In genomic region chr10:62441953-62442352, GRCh38 we compare ENCODE assay signal across 24 cellular contexts.
DNase-seq lines count a peak whose midpoint lies in the region; ATAC-seq and TF ChIP-seq lines count a peak whose summit lies in the region.
"Had no signal": no experiment of that assay in that cellular context is flagged by ENCODE, and none has a peak within 500 bp of the region (broad histone marks: within the 10 kb centered on the region; RNA-seq: fewer than 3 reads in every experiment).

No MANE protein-coding gene starts in this region.

- ATAC-seq in Right ventricle myocardium inferior (peak; percentile 54), thoracic aorta (ENCODE audit: insufficient number of reproducible peaks, low FRiP score, low read depth) (no peak)
- no peak for ATAC-seq in naive thymus-derived CD4-positive, alpha-beta T cell

- POLR2A ChIA-PET in naive thymus-derived CD4-positive, alpha-beta T cell (lab: Charles Lee), result no interaction called here

- peaks cover 0 to 25% (median 6%) of the 10 kb centered on the region in 5 donors for H3K27me3 Mint-ChIP-seq in naive thymus-derived CD4-positive, alpha-beta T cell

- peak overlapping the region; percentile 12 for H3K4me3 ChIP-seq in thoracic aorta
- no peak overlapping the region for H3K4me3 ChIP-seq in naive thymus-derived CD4-positive, alpha-beta T cell (ENCODE audit: low read length)

- H3K27ac Mint-ChIP-seq in naive thymus-derived CD4-positive, alpha-beta T cell, result no peak overlapping the region
- H3K27ac Mint-ChIP-seq: CD4-positive, CD25-positive, alpha-beta regulatory T cell; H9 had no signal

- no peaks in the 10 kb centered on the region for H3K36me3 ChIP-seq in thoracic aorta
- no peaks in the 10 kb centered on the region for H3K36me3 ChIP-seq in naive thymus-derived CD4-positive, alpha-beta T cell (ENCODE audit: control insufficient read depth in 2 of 3, insufficient read depth in 3 of 3, low read length in 3 of 3)
- H3K36me3 ChIP-seq: BE2C had no signal

- H3K4me1 ChIP-seq in thoracic aorta (ENCODE audit: control insufficient read depth in 1 of 2, low read depth in 2 of 2), result peaks cover 6 to 28% of the 10 kb centered on the region in 2 donors
- H3K4me1 ChIP-seq in naive thymus-derived CD4-positive, alpha-beta T cell (ENCODE audit: control insufficient read depth in 2 of 2, insufficient read depth in 2 of 2, low read length in 2 of 2), result no peaks in the 10 kb centered on the region
- H3K4me1 ChIP-seq: BE2C had no signal

- CTCF ChIA-PET in naive thymus-derived CD4-positive, alpha-beta T cell (lab: Charles Lee), result no interaction called here

- H3K4me1 Mint-ChIP-seq in naive thymus-derived CD4-positive, alpha-beta T cell, result peaks cover 0 to 5% (median 3%) of the 10 kb centered on the region in 7 donors

- H3K36me3 Mint-ChIP-seq in naive thymus-derived CD4-positive, alpha-beta T cell, result no peaks in the 10 kb centered on the region
- H3K36me3 Mint-ChIP-seq: CD4-positive, CD25-positive, alpha-beta regulatory T cell had no signal

- no peaks in the 10 kb centered on the region for H3K9me3 ChIP-seq in thoracic aorta
- H3K9me3 ChIP-seq in naive thymus-derived CD4-positive, alpha-beta T cell (ENCODE audit: control insufficient read depth in 2 of 3, low read length in 3 of 3), result no peaks in the 10 kb centered on the region
- H3K9me3 ChIP-seq: BE2C had no signal

- DNase-seq in Right ventricle myocardium inferior (ENCODE audit: missing footprints) (no peak), cardiac septum (ENCODE audit: low spot score) (no peak), inferior parietal cortex (ENCODE audit: extremely low spot score) (peak; percentile 53), occipital lobe (lab: John Stamatoyannopoulos, UW) (peak; percentile 13), thoracic aorta (ENCODE audit: low spot score) (no peak), NCI-H345 treated with DMSO at 0.1 percent for 48 hours (lab: John Stamatoyannopoulos, UW; ENCODE audit: unreplicated experiment) (no peak), NCI-H774 (lab: John Stamatoyannopoulos, UW) (no peak)
- no peak for DNase-seq in naive thymus-derived CD4-positive, alpha-beta T cell
- DNase-seq: 8988T; BE2C; CD4-positive, CD25-positive, alpha-beta regulatory T cell; COR-L47; DMS 273 treated with DMSO at 0.1 percent for 48 hours; DND-41; H9; NCI-H1436; NCI-H2029; NCI-H2171 treated with DMSO at 0.1 percent for 48 hours; NCI-H446 treated with DMSO at 0.1 percent for 48 hours; NCI-H69; NK-92 treated with Interleukin-12 subunit alpha and Interleukin-12 subunit beta, amount 100 ng/mL, for 24 hours; RPMI8226 had no signal

- peak overlapping the region; percentile 23 to 44 for H3K27ac ChIP-seq in thoracic aorta
- H3K27ac ChIP-seq in naive thymus-derived CD4-positive, alpha-beta T cell (ENCODE audit: low read depth, low read length), result no peak overlapping the region
- H3K27ac ChIP-seq: HL-60, KMS-11 had no signal

- H3K4me3 Mint-ChIP-seq in naive thymus-derived CD4-positive, alpha-beta T cell, result no peak overlapping the region
- H3K4me3 Mint-ChIP-seq: CD4-positive, CD25-positive, alpha-beta regulatory T cell; H9 had no signal

- intact Hi-C loops in Right ventricle myocardium inferior (cut with DNase I) (no loop called here), cardiac septum (cut with DNase I) (no loop called here)
- intact Hi-C loops in naive thymus-derived CD4-positive, alpha-beta T cell (cut with micrococcal nuclease), result no loop called here

- TF ChIP-seq CTCF in thoracic aorta (IDR thresholded peaks at IDR 0.05), result no peak

- H3K9me3 Mint-ChIP-seq in naive thymus-derived CD4-positive, alpha-beta T cell, result peaks cover 0 to 2% (median 0%) of the 10 kb centered on the region in 11 donors
- H3K9me3 Mint-ChIP-seq: CD4-positive, CD25-positive, alpha-beta regulatory T cell had no signal

- H3K27me3 ChIP-seq in thoracic aorta (replicated peaks; ENCODE audit: insufficient read depth), result no peaks in the 10 kb centered on the region
- no peaks in the 10 kb centered on the region for H3K27me3 ChIP-seq in naive thymus-derived CD4-positive, alpha-beta T cell (ENCODE audit: control insufficient read depth in 2 of 2, insufficient read depth in 2 of 2, low read length in 2 of 2)
- H3K27me3 ChIP-seq: BE2C had no signal

Comparison
In these comparisons a context has a peak if more than half of its experiments do, and no peak if none do; other contexts are left out.
1. DNase-seq: peak in inferior parietal cortex (single experiment) and occipital lobe (single experiment); none in Right ventricle myocardium inferior (single experiment), cardiac septum (single experiment), thoracic aorta (single experiment), naive thymus-derived CD4-positive, alpha-beta T cell (0 of 9), NCI-H345 treated with DMSO at 0.1 percent for 48 hours (single experiment) and NCI-H774 (single experiment).